Comparison of ENCODE assay signal across 25 cellular contexts in the genomic region with DNA sequence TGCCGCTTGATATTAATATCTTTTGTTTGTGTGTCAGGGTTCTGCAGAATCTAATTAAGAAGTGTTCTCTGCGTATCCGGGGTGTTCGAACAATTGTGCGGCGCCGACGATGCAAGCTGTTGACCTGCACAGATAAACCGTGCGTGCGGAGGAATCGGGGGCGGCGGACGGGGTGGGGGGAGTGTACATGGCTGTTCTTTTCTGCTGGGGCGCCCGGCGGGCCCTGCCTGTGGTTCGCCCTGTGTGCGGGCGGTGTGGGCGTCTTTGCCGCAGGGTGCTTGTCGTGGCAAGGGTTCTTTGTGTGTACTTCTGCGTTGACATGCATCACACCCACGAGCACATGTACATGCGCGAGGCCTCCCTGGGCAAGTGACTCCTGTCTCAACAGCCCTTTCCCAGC.
"Had no signal": no experiment of that assay in that cellular context is flagged by ENCODE, and none has a peak within 500 bp of the region (broad histone marks: within the 10 kb centered on the region; RNA-seq: fewer than 3 reads in every experiment).

No MANE protein-coding gene starts in this region.

- H3K4me2 ChIP-seq: smooth muscle cell had no signal

- H3K4me3 ChIP-seq: esophagus squamous epithelium, heart right ventricle, left lung, pancreas, smooth muscle cell, suprapubic skin, transverse colon, upper lobe of right lung, uterus had no signal

- H3K36me3 ChIP-seq: esophagus squamous epithelium, heart right ventricle, left lung, neutrophil, pancreas, suprapubic skin, transverse colon, upper lobe of right lung, uterus had no signal

- H3K27ac ChIP-seq: esophagus squamous epithelium, heart right ventricle, left lung, neutrophil, pancreas, suprapubic skin, transverse colon, upper lobe of right lung, uterus had no signal

- ATAC-seq: effector memory CD8-positive, alpha-beta T cell; left cardiac atrium; left lung; natural killer cell; pancreas; stimulated activated naive CD8-positive, alpha-beta T cell treated with anti-CD3 and anti-CD28 coated beads, Interleukin-15, amount 100 ng/mL, for 72 hours; upper lobe of right lung had no signal

- H3K9me3 ChIP-seq: esophagus squamous epithelium, heart right ventricle, left lung, neutrophil, pancreas, suprapubic skin, transverse colon, upper lobe of right lung, uterus had no signal

- DNase-seq: cortex of kidney; effector memory CD8-positive, alpha-beta T cell; erythroblast; esophagus squamous epithelium; foreskin melanocyte; glutamatergic neuron; heart right ventricle; hippocampal formation; left cardiac atrium; left lung; mesendoderm; natural killer cell; stimulated activated CD4-positive, alpha-beta T cell treated with anti-CD3 and anti-CD28 coated beads, Interleukin-12 subunit alpha, Interleukin-12 subunit beta, amount 100 ng/mL, for 4 hours; stimulated activated CD4-positive, alpha-beta T cell treated with anti-CD3 and anti-CD28 coated beads, Interleukin-1b, Interleukin-23, amount 100 ng/mL, for 48 hours; stimulated activated CD4-positive, alpha-beta T cell treated with anti-CD3 and anti-CD28 coated beads, Interleukin-4, amount 100 ng/mL, for 1 hour; stimulated activated CD8-positive, alpha-beta memory T cell treated with anti-CD3 and anti-CD28 coated beads, Interleukin-4, amount 100 ng/mL, for 48 hours; stimulated activated naive CD4-positive, alpha-beta T cell; stimulated activated naive CD8-positive, alpha-beta T cell treated with anti-CD3 and anti-CD28 coated beads, Interleukin-15, amount 100 ng/mL, for 72 hours; transverse colon; upper lobe of right lung; uterus had no signal

- H3K4me1 ChIP-seq: pancreas, uterus had no signal
